In the genomic region with DNA sequence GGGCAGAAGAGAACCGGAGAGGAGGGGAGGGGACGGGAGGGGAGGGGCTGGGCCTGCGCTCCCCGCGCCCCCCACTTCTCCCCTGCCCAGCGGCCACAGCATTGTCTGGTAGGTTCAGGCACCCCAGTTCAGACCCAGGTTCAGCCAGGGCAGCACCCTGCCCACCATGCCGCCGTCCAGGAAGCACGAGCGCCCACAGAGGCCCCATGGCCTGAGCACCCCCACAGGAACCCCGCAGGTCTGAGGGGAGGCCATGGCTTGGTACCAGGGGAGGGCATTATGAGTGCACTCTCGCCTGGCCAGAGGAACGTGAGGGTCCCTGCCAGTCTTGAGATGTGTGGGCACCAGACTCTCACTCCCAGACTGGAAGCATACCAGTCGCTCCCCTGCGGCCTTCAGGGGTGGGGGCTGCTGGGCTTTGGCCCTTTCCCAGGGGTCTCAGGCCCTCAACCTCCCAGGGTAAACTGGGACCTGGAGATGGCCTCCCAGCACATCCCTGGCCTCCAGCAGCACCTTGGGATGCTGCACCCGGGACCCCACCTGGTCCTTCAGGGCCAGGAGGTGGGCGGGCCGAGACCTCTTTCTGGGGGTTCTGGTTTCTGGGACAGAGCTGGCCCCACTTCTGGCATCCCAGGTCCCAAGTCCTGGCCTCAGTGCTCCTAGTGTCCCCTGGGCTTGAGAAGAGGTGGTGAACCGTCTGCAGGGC, we compare ENCODE assay signal across 8 cellular contexts. TPM values are rescaled to one million over a fixed set of nuclear protein-coding genes. Genes with fewer than 3 reads are reported as not detected.
DNase-seq lines count a peak whose midpoint lies in the region; ATAC-seq and TF ChIP-seq lines count a peak whose summit lies in the region.

No MANE protein-coding gene starts in this region.

- no peak overlapping the region for H3K27ac Mint-ChIP-seq in memory B cell
- H3K27ac Mint-ChIP-seq in activated naive CD8-positive, alpha-beta T cell treated with anti-CD3 and anti-CD28 coated beads for 36 hours = no peak overlapping the region

- ATAC-seq in memory B cell (ENCODE audit: low read depth) (no peak), foreskin keratinocyte (no peak)

- H3K4me1 Mint-ChIP-seq in memory B cell = peaks cover 31% of the 10 kb centered on the region
- peaks cover 11% of the 10 kb centered on the region for H3K4me1 Mint-ChIP-seq in activated naive CD8-positive, alpha-beta T cell treated with anti-CD3 and anti-CD28 coated beads for 36 hours

- no peaks in the 10 kb centered on the region for H3K9me3 Mint-ChIP-seq in memory B cell
- H3K9me3 Mint-ChIP-seq in activated naive CD8-positive, alpha-beta T cell treated with anti-CD3 and anti-CD28 coated beads for 36 hours = no peaks in the 10 kb centered on the region

- H3K4me1 ChIP-seq in ascending aorta (peaks cover 34 to 36% of the 10 kb centered on the region in 2 donors), foreskin keratinocyte (peaks cover 16% of the 10 kb centered on the region)

- no peak for TF ChIP-seq EP300 in Ishikawa (IDR thresholded peaks at IDR 0.05; ENCODE audit: borderline replicate concordance)

- no peak for TF ChIP-seq CTCF in ascending aorta (IDR thresholded peaks at IDR 0.05)
- no peak for TF ChIP-seq CTCF in foreskin keratinocyte (conservative IDR thresholded peaks at IDR 0.05)

- H3K9me3 ChIP-seq in ascending aorta = no peaks in the 10 kb centered on the region

- no peaks in the 10 kb centered on the region for H3K36me3 Mint-ChIP-seq in memory B cell
- H3K36me3 Mint-ChIP-seq in activated naive CD8-positive, alpha-beta T cell treated with anti-CD3 and anti-CD28 coated beads for 36 hours = no peaks in the 10 kb centered on the region

- peak overlapping the region in 1 of 2 donors; percentile 12 for H3K4me3 ChIP-seq in ascending aorta

- no peaks in the 10 kb centered on the region for H3K27me3 Mint-ChIP-seq in memory B cell
- H3K27me3 Mint-ChIP-seq in activated naive CD8-positive, alpha-beta T cell treated with anti-CD3 and anti-CD28 coated beads for 36 hours = peaks cover 15% of the 10 kb centered on the region

- no peak for TF ChIP-seq RAD21 in Ishikawa (IDR thresholded peaks at IDR 0.05; ENCODE audit: low read depth)

- H3K27me3 ChIP-seq in ascending aorta = no peaks in the 10 kb centered on the region
- H3K27me3 ChIP-seq in foreskin keratinocyte = no peaks in the 10 kb centered on the region

- DNase-seq in ascending aorta (ENCODE audit: low spot score in 2 of 2) = no peak
- no peak for DNase-seq in memory B cell (ENCODE audit: low spot score in 2 of 2)
- peak in 1 of 49 donors; percentile 78 for DNase-seq in substantia nigra (lab: John Stamatoyannopoulos, UW)
- no peak for DNase-seq in activated naive CD8-positive, alpha-beta T cell treated with anti-CD3 and anti-CD28 coated beads for 36 hours
- no peak for DNase-seq in activated CD4-positive, alpha-beta T cell treated with anti-CD3 and anti-CD28 coated beads for 48 hours
- no peak for DNase-seq in activated naive CD4-positive, alpha-beta T cell treated with Interleukin-2 at 50 U/mL for 16 hours
- DNase-seq in foreskin keratinocyte = no peak

- intact Hi-C loops in ascending aorta (cut with DNase I) = loop anchor here (1.0 to 10.0 kb wide), 4 partner anchors 19 to 373 kb away; partner anchors contain the start of genes DENND6B and PPP6R2

- H3K36me3 ChIP-seq in ascending aorta = no peaks in the 10 kb centered on the region

- peak overlapping the region; percentile 67 for H3K4me3 Mint-ChIP-seq in memory B cell
- no peak overlapping the region for H3K4me3 Mint-ChIP-seq in activated naive CD8-positive, alpha-beta T cell treated with anti-CD3 and anti-CD28 coated beads for 36 hours

- H3K27ac ChIP-seq in ascending aorta (peak overlapping the region; percentile 86 to 96), substantia nigra (ENCODE audit: low read depth, low read length, poor library complexity, severe bottlenecking) (peak overlapping the region; percentile 81), foreskin keratinocyte (no peak overlapping the region)

TF ChIP-seq in Ishikawa, 13 proteins besides CTCF, POLR2A, EP300 and RAD21:
- no peak for TF ChIP-seq TCF12 (IDR thresholded peaks at IDR 0.05; ENCODE audit: low read depth)
- TF ChIP-seq ZBTB7A (IDR thresholded peaks at IDR 0.05; ENCODE audit: low read depth) = peak; percentile 71

RNA-seq across cellular contexts. Expression of gene PLXNB2, which starts 0.6 kb away (rescaled TPM):
- total RNA-seq in ascending aorta (287 TPM), foreskin keratinocyte (109 TPM in 2 replicates)
- total RNA-seq in activated naive CD8-positive, alpha-beta T cell treated with anti-CD3 and anti-CD28 coated beads for 36 hours = 10 to 100 TPM; 16.1 to 16.8 TPM
- 81.8 and 96.0 TPM in 2 replicates for polyA plus RNA-seq in foreskin keratinocyte

RNA-seq across cellular contexts. Expression of gene DENND6B, which starts 18.8 kb away (rescaled TPM):
- 1.4 TPM for total RNA-seq in ascending aorta
- 1 to 10 TPM; 4.2 to 4.7 TPM for total RNA-seq in activated naive CD8-positive, alpha-beta T cell treated with anti-CD3 and anti-CD28 coated beads for 36 hours
- total RNA-seq in foreskin keratinocyte = 0.42 and 0.54 TPM in 2 replicates
- polyA plus RNA-seq in foreskin keratinocyte = 0.45 and 1.0 TPM in 2 replicates

RNA-seq across cellular contexts. Expression of gene PPP6R2, which starts 35.1 kb away (rescaled TPM):
- total RNA-seq in ascending aorta = 55.5 TPM
- 10 to 100 TPM; 38.3 to 41.2 TPM for total RNA-seq in activated naive CD8-positive, alpha-beta T cell treated with anti-CD3 and anti-CD28 coated beads for 36 hours
- 34.2 and 34.7 TPM in 2 replicates for total RNA-seq in foreskin keratinocyte
- polyA plus RNA-seq in foreskin keratinocyte = 25.7 and 26.2 TPM in 2 replicates

RNA-seq across cellular contexts. Expression of gene MAPK11, which starts 37.9 kb away (rescaled TPM):
- total RNA-seq in ascending aorta = 117 TPM
- 1 to 10 TPM; 3.2 to 3.3 TPM for total RNA-seq in activated naive CD8-positive, alpha-beta T cell treated with anti-CD3 and anti-CD28 coated beads for 36 hours
- total RNA-seq in foreskin keratinocyte = 4.6 and 6.3 TPM in 2 replicates
- polyA plus RNA-seq in foreskin keratinocyte = 6.1 and 8.5 TPM in 2 replicates

RNA-seq across cellular contexts. Expression of gene MAPK12, which starts 46.6 kb away (rescaled TPM):
- total RNA-seq in ascending aorta (29.4 TPM), foreskin keratinocyte (13.8 and 20.4 TPM in 2 replicates)
- total RNA-seq in activated naive CD8-positive, alpha-beta T cell treated with anti-CD3 and anti-CD28 coated beads for 36 hours = 1 to 10 TPM; 3.5 to 3.6 TPM
- polyA plus RNA-seq in foreskin keratinocyte = 15.0 and 25.3 TPM in 2 replicates
